Comparison of ENCODE assay signal across 16 cellular contexts in the genomic region with DNA sequence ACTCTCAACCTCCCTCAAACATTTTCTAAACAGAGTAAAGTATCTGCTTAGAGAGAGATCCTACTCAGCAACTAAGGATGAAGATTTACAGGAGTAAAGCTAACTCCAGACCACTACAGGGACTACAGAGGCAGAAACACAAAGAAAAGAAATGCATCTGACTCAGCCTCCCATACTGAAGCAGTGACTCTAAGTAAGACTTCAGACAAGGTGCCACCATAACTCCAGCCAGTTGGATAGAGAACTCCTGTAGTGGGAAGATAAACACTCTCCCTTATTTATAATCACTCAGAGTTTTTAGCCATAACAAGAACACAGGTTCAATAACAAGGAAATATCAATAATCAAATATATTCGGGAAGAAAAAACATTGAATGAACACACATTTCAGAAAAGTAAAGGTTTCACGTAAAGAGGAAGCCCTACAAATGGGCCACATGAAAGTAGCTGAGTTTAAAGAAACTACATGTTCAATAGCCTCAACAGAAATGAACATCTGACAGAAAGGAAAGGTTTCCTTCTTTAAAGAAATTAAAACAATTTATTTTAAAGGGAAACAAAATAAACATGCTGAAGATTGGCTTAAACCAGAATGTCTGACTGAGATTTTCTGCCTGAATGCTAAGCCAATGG.
DNase-seq lines count a peak whose midpoint lies in the region; ATAC-seq, FAIRE-seq and TF ChIP-seq lines count a peak whose summit lies in the region.
"Had no signal": no experiment of that assay in that cellular context is flagged by ENCODE, and none has a peak within 500 bp of the region (broad histone marks: within the 10 kb centered on the region; RNA-seq: fewer than 3 reads in every experiment).

No MANE protein-coding gene starts in this region.

- FAIRE-seq in GM12892 (lab: Jason Lieb, UNC) (peak; percentile 44), small intestine (lab: Jason Lieb, UNC) (no peak)
- FAIRE-seq: A549 had no signal

- H3K4me1 ChIP-seq in small intestine (ENCODE audit: control insufficient read depth in 2 of 2, insufficient read depth in 1 of 2, low read depth in 1 of 2, low read length in 1 of 2) = no peaks in the 10 kb centered on the region
- H3K4me1 ChIP-seq: A549, parathyroid adenoma had no signal

- no peak overlapping the region for H3K4me3 ChIP-seq in small intestine (ENCODE audit: low read depth in 1 of 2, low read length in 2 of 2)
- H3K4me3 ChIP-seq: A549 had no signal

- 81 to 82% (median 81%) methylated on average over 2 of the region's 2 CpGs for WGBS in small intestine, 3 donors

- DNase-seq in GM12892 (ENCODE audit: insufficient read length) (no peak), small intestine (no peak), KBM-7 (no peak)
- no peak for DNase-seq in activated CD8-positive, alpha-beta memory T cell treated with anti-CD3 and anti-CD28 coated beads for 24 hours
- DNase-seq: activated CD4-positive, CD25-positive, alpha-beta regulatory T cell treated with anti-CD3 and anti-CD28 coated beads, Interleukin-2, amount 50 U/mL, for 72 hours; glutamatergic neuron; kidney glomerular epithelial cell; NCI-H1417; NCI-H510A; T-helper 1 cell had no signal

- H3K27me3 ChIP-seq in small intestine (ENCODE audit: control insufficient read depth in 2 of 2, insufficient read depth in 2 of 2, low read length in 2 of 2) = no peaks in the 10 kb centered on the region

- no peak overlapping the region for H3K27ac ChIP-seq in small intestine (ENCODE audit: low read depth in 1 of 2, low read length in 1 of 2)
- H3K27ac ChIP-seq: A549, parathyroid adenoma had no signal

- no peak for TF ChIP-seq POLR2A in GM12892 (IDR thresholded peaks at IDR 0.05; ENCODE audit: low read depth, low read length)

- in situ Hi-C loops in KBM-7 (cut with MboI; ENCODE audit: low pct_unique_long_range_greater_than_20kb, low sequenced_read_pairs) = no loop called here

- ATAC-seq in GM19328 (IDR thresholded peaks at IDR 0.05; ENCODE audit: unreplicated experiment) (peak; percentile 50), HG02610 (IDR thresholded peaks at IDR 0.05; ENCODE audit: unreplicated experiment) (peak; percentile 34), HG03439 (IDR thresholded peaks at IDR 0.05; ENCODE audit: unreplicated experiment) (peak; percentile 42), GM19463 (IDR thresholded peaks at IDR 0.05; ENCODE audit: unreplicated experiment) (no peak)
- ATAC-seq: A549 had no signal

- H3K9me3 ChIP-seq in small intestine (ENCODE audit: control insufficient read depth, low read depth) = no peaks in the 10 kb centered on the region
- H3K9me3 ChIP-seq: A549 had no signal

- no peaks in the 10 kb centered on the region for H3K36me3 ChIP-seq in small intestine (ENCODE audit: control insufficient read depth in 2 of 2, insufficient read depth in 2 of 2, low read length in 2 of 2)
